In the genomic region with DNA sequence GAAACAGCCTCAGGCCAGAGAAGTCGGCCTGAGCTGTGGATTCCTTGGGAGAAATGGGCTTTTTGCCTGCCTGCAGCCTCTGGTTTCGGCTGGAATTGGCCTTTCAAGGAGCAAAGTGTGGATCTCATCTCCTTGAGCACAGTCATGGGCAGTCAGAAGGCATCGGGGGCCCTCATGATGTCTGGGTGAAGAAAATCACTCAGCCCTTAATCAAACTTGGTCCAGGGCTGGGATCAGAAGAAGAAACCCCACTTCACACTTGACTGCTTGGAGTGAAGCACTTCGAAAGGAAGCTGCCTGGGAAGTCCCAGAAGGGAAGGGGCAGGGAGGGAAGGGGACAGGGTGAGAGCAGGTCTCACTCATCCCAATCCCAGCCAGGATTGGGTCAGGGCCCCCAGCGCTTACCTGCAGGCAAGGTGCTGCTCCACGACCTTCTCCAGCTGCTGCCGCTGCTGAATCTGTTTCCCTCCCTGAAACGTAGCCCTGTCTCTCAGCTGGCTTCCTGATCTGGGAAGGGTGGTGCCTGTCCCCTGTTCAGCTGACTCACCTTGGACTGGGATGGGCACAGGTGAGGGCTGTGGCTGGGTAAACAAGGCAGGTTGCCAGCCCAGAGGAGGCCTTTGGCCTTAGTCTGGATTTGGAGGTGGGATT, we compare ENCODE assay signal across 1 cellular context.
TF ChIP-seq lines count a peak whose summit lies in the region.

A gene with protein sequence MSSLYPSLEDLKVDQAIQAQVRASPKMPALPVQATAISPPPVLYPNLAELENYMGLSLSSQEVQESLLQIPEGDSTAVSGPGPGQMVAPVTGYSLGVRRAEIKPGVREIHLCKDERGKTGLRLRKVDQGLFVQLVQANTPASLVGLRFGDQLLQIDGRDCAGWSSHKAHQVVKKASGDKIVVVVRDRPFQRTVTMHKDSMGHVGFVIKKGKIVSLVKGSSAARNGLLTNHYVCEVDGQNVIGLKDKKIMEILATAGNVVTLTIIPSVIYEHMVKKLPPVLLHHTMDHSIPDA (minus strand): TSS at position 460 of the 651 bp plus-strand sequence. CDS start 8,723 bp downstream, outside the sequence.

TF ChIP-seq in GM12878, 131 proteins besides CTCF, POLR2A, EP300 and RAD21 (continued from another document):
- TF ChIP-seq, protein P1, sequence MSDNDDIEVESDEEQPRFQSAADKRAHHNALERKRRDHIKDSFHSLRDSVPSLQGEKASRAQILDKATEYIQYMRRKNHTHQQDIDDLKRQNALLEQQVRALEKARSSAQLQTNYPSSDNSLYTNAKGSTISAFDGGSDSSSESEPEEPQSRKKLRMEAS (IDR thresholded peaks at IDR 0.05; ENCODE audit: low read depth, low read length): no peak
- TF ChIP-seq, protein P2, sequence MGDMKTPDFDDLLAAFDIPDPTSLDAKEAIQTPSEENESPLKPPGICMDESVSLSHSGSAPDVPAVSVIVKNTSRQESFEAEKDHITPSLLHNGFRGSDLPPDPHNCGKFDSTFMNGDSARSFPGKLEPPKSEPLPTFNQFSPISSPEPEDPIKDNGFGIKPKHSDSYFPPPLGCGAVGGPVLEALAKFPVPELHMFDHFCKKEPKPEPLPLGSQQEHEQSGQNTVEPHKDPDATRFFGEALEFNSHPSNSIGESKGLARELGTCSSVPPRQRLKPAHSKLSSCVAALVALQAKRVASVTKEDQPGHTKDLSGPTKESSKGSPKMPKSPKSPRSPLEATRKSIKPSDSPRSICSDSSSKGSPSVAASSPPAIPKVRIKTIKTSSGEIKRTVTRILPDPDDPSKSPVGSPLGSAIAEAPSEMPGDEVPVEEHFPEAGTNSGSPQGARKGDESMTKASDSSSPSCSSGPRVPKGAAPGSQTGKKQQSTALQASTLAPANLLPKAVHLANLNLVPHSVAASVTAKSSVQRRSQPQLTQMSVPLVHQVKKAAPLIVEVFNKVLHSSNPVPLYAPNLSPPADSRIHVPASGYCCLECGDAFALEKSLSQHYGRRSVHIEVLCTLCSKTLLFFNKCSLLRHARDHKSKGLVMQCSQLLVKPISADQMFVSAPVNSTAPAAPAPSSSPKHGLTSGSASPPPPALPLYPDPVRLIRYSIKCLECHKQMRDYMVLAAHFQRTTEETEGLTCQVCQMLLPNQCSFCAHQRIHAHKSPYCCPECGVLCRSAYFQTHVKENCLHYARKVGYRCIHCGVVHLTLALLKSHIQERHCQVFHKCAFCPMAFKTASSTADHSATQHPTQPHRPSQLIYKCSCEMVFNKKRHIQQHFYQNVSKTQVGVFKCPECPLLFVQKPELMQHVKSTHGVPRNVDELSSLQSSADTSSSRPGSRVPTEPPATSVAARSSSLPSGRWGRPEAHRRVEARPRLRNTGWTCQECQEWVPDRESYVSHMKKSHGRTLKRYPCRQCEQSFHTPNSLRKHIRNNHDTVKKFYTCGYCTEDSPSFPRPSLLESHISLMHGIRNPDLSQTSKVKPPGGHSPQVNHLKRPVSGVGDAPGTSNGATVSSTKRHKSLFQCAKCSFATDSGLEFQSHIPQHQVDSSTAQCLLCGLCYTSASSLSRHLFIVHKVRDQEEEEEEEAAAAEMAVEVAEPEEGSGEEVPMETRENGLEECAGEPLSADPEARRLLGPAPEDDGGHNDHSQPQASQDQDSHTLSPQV (IDR thresholded peaks at IDR 0.05): no peak
- TF ChIP-seq, protein P3, sequence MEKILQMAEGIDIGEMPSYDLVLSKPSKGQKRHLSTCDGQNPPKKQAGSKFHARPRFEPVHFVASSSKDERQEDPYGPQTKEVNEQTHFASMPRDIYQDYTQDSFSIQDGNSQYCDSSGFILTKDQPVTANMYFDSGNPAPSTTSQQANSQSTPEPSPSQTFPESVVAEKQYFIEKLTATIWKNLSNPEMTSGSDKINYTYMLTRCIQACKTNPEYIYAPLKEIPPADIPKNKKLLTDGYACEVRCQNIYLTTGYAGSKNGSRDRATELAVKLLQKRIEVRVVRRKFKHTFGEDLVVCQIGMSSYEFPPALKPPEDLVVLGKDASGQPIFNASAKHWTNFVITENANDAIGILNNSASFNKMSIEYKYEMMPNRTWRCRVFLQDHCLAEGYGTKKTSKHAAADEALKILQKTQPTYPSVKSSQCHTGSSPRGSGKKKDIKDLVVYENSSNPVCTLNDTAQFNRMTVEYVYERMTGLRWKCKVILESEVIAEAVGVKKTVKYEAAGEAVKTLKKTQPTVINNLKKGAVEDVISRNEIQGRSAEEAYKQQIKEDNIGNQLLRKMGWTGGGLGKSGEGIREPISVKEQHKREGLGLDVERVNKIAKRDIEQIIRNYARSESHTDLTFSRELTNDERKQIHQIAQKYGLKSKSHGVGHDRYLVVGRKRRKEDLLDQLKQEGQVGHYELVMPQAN (conservative IDR thresholded peaks at IDR 0.05): no peak
- no peak for TF ChIP-seq YBX1 (IDR thresholded peaks at IDR 0.05)
- TF ChIP-seq, protein P4, sequence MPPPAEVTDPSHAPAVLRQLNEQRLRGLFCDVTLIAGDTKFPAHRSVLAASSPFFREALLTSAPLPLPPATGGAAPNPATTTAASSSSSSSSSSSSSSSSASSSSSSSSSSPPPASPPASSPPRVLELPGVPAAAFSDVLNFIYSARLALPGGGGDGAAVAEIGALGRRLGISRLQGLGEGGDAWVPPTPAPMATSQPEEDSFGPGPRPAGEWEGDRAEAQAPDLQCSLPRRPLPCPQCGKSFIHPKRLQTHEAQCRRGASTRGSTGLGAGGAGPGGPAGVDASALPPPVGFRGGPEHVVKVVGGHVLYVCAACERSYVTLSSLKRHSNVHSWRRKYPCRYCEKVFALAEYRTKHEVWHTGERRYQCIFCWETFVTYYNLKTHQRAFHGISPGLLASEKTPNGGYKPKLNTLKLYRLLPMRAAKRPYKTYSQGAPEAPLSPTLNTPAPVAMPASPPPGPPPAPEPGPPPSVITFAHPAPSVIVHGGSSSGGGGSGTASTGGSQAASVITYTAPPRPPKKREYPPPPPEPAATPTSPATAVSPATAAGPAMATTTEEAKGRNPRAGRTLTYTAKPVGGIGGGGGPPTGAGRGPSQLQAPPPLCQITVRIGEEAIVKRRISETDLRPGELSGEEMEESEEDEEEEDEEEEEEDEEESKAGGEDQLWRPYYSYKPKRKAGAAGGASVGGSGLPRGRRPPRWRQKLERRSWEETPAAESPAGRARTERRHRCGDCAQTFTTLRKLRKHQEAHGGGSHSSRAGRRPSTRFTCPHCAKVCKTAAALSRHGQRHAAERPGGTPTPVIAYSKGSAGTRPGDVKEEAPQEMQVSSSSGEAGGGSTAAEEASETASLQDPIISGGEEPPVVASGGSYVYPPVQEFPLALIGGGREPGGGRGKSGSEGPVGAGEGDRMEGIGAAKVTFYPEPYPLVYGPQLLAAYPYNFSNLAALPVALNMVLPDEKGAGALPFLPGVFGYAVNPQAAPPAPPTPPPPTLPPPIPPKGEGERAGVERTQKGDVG (CRISPR knock-in tag; IDR thresholded peaks at IDR 0.05): no peak
